8 cellular contexts compared by ENCODE assay signal in genomic region chr10:72354356-72355213, GRCh38. TPM values are rescaled to one million over a fixed set of nuclear protein-coding genes. Genes with fewer than 3 reads are reported as not detected.
A peak's percentile ranks its signal among the peaks of the same experiment; 100 is the strongest.
DNase-seq lines count a peak whose midpoint lies in the region; ATAC-seq, FAIRE-seq and TF ChIP-seq lines count a peak whose summit lies in the region.

Gene DNAJB12 (minus strand): TSS chr10:72354919. CDS start chr10:72354897, 22 bp downstream.

- TF ChIP-seq POLR2A in HepG2 (IDR thresholded peaks at IDR 0.05; ENCODE audit: insufficient read depth in 1 of 2, low read depth in 2 of 2, low read length in 2 of 2) = peak; percentile 79 to 82; a peak in 3 of 4 replicates

- peak; percentile 80 to 96 (median 93) for DNase-seq in CD4-positive, CD25-positive, alpha-beta regulatory T cell
- DNase-seq in HK-2 (ENCODE audit: unreplicated experiment) = peak; percentile 96
- DNase-seq in NCI-H82 treated with DMSO at 0.1 percent for 48 hours (lab: John Stamatoyannopoulos, UW; ENCODE audit: unreplicated experiment) = peak; percentile 94
- DNase-seq in activated CD4-positive, alpha-beta memory T cell treated with anti-CD3 and anti-CD28 coated beads for 36 hours = peak; percentile 93
- peak; percentile 84 to 94 for DNase-seq in dermis microvascular lymphatic vessel endothelial cell (ENCODE audit: low read depth in 2 of 2)
- DNase-seq in HepG2 (ENCODE audit: low spot score) = peak; percentile 92
- peak; percentile 83 to 85 for DNase-seq in stimulated activated CD4-positive, alpha-beta T cell treated with anti-CD3 and anti-CD28 coated beads, Interleukin-2, amount 100 ng/mL, for 48 hours

- H3K27me3 Mint-ChIP-seq in CD4-positive, CD25-positive, alpha-beta regulatory T cell = no peaks in the 10 kb centered on the region
- no peaks in the 10 kb centered on the region for H3K27me3 Mint-ChIP-seq in activated CD4-positive, alpha-beta memory T cell treated with anti-CD3 and anti-CD28 coated beads for 36 hours

- 0% methylated on average over 29 of the region's 74 CpGs for WGBS in HepG2 (ENCODE audit: low lambda C conversion rate)

- peak within 1 kb of the TSS; percentile 91 for H3K4me2 ChIP-seq in HepG2 (ENCODE audit: low read depth, low read length)

- peak within 1 kb of the TSS; percentile 98 for H3K27ac ChIP-seq in CD4-positive, CD25-positive, alpha-beta regulatory T cell (ENCODE audit: insufficient read depth, low read length, poor library complexity, severe bottlenecking)
- H3K27ac ChIP-seq in HepG2 (ENCODE audit: extremely low read length, insufficient read depth, low read length) = peak within 1 kb of the TSS; percentile 97

- CTCF ChIA-PET in activated CD4-positive, alpha-beta memory T cell treated with anti-CD3 and anti-CD28 coated beads for 36 hours (lab: Charles Lee) = interaction anchor here (1.5 to 1.9 kb wide), 3 partner anchors 10 to 479 kb away, joined by 6 to 14 read pairs (median 6); no protein-coding TSS in a partner anchor
- CTCF ChIA-PET in HepG2 (lab: Yijun Ruan, JAX; ENCODE audit: low intra/inter-chr PET ratio, low total read pairs) = no interaction called here

- peaks cover 36% of the 10 kb centered on the region for H3K79me2 ChIP-seq in HepG2 (ENCODE audit: insufficient read depth, low read length)

- H3K4me3 ChIP-seq in CD4-positive, CD25-positive, alpha-beta regulatory T cell (ENCODE audit: low read depth, low read length) = peak within 1 kb of the TSS; percentile 91
- peak within 1 kb of the TSS; percentile 75 to 96 (median 94) for H3K4me3 ChIP-seq in HepG2 (replicated peaks in 1 of 3; ENCODE audit: insufficient read depth in 1 of 3, low read depth in 2 of 3, low read length in 3 of 3)

- H3K9ac ChIP-seq in HepG2 (ENCODE audit: insufficient read depth, low read depth, low read length) = peak within 1 kb of the TSS; percentile 95

- in situ Hi-C loops in HepG2 (cut with HindIII; ENCODE audit: extremely low pct_ligation_motif_present, low pct_unique_long_range_greater_than_20kb) = no loop called here

- peaks cover 3% of the 10 kb centered on the region for H3K36me3 ChIP-seq in CD4-positive, CD25-positive, alpha-beta regulatory T cell (ENCODE audit: control insufficient read depth, insufficient read depth, low read length)
- peaks cover 5 to 12% of the 10 kb centered on the region in 2 experiments for H3K36me3 ChIP-seq in HepG2 (replicated peaks in 1 of 2; ENCODE audit: control insufficient read depth in 1 of 2, insufficient read depth in 2 of 2, low read length in 2 of 2)

- peak within 1 kb of the TSS; percentile 91 to 99 (median 98) for H3K4me3 Mint-ChIP-seq in CD4-positive, CD25-positive, alpha-beta regulatory T cell
- peak within 1 kb of the TSS; percentile 97 for H3K4me3 Mint-ChIP-seq in activated CD4-positive, alpha-beta memory T cell treated with anti-CD3 and anti-CD28 coated beads for 36 hours

- H3K9me3 ChIP-seq in CD4-positive, CD25-positive, alpha-beta regulatory T cell (ENCODE audit: control insufficient read depth in 2 of 2, low read length in 2 of 2) = no peaks in the 10 kb centered on the region
- H3K9me3 ChIP-seq in HepG2 (ENCODE audit: low read length) = no peaks in the 10 kb centered on the region

- no peaks in the 10 kb centered on the region for H4K20me1 ChIP-seq in HepG2 (ENCODE audit: insufficient read depth, low read length)

- BruUV-seq in HepG2 (replicated peaks; lab: Mats Ljungman, UMichigan) = TSS peak; percentile 84

- peak; percentile 28 to 51; a peak in 2 of 4 replicates for TF ChIP-seq EP300 in HepG2 (IDR thresholded peaks at IDR 0.05; ENCODE audit: low read depth in 2 of 2, low read length in 2 of 2)
- no peak for TF ChIP-seq EP300 in HepG2 (CRISPR knock-in tag; IDR thresholded peaks at IDR 0.05; ENCODE audit: borderline replicate concordance)

- peak; percentile 94 for FAIRE-seq in HepG2 (lab: Jason Lieb, UNC)

- no peaks in the 10 kb centered on the region for H3K27me3 ChIP-seq in CD4-positive, CD25-positive, alpha-beta regulatory T cell (ENCODE audit: control insufficient read depth, insufficient read depth, low read length)
- H3K27me3 ChIP-seq in HepG2 (ENCODE audit: control insufficient read depth in 1 of 2, insufficient read depth in 2 of 2, low read length in 2 of 2) = no peaks in the 10 kb centered on the region; a peak in 1 of 5 replicates

- no peak within 1 kb of the TSS for H2AFZ ChIP-seq in HepG2 (ENCODE audit: low read length)

- H3K4me1 ChIP-seq in CD4-positive, CD25-positive, alpha-beta regulatory T cell (ENCODE audit: control insufficient read depth, insufficient read depth, low read length, poor library complexity, severe bottlenecking) = peaks cover 21% of the 10 kb centered on the region
- peaks cover 24% of the 10 kb centered on the region for H3K4me1 ChIP-seq in HepG2 (ENCODE audit: insufficient read depth, low read length)

- intact Hi-C loops in activated CD4-positive, alpha-beta memory T cell treated with anti-CD3 and anti-CD28 coated beads for 36 hours (cut with micrococcal nuclease) = loop anchor here (1.0 to 2.0 kb wide), 2 partner anchors 19 to 814 kb away; partner anchors contain the start of genes ECD and FAM149B1
- intact Hi-C loops in HepG2 (cut with micrococcal nuclease; ENCODE audit: unreplicated experiment) = no loop called here

- peak; percentile 35 for TF ChIP-seq CTCF in HepG2 (CRISPR knock-in tag; IDR thresholded peaks at IDR 0.05)

- peaks cover 0 to 2% (median 0%) of the 10 kb centered on the region in 7 donors for H3K9me3 Mint-ChIP-seq in CD4-positive, CD25-positive, alpha-beta regulatory T cell
- no peaks in the 10 kb centered on the region for H3K9me3 Mint-ChIP-seq in activated CD4-positive, alpha-beta memory T cell treated with anti-CD3 and anti-CD28 coated beads for 36 hours

- TF ChIP-seq RAD21 in HepG2 (CRISPR knock-in tag; IDR thresholded peaks at IDR 0.05) = no peak; the same call in 1 of the 2 replicates

- POLR2A ChIA-PET in activated CD4-positive, alpha-beta memory T cell treated with anti-CD3 and anti-CD28 coated beads for 36 hours (lab: Charles Lee) = interaction anchor here (1.1 to 1.2 kb wide), 3 partner anchors 10 to 95 kb away, joined by 3 to 4 read pairs (median 3); no protein-coding TSS in a partner anchor
- POLR2A ChIA-PET in HepG2 (lab: Yijun Ruan, JAX) = interaction anchor here (0.7 to 1.7 kb wide), 17 partner anchors 9 to 892 kb away, joined by 3 to 9 read pairs (median 3); partner anchors contain the start of genes ANAPC16, ASCC1, DDIT4 and DNAJC9

- H3K36me3 Mint-ChIP-seq in CD4-positive, CD25-positive, alpha-beta regulatory T cell = peaks cover 11% of the 10 kb centered on the region
- peaks cover 11% of the 10 kb centered on the region for H3K36me3 Mint-ChIP-seq in activated CD4-positive, alpha-beta memory T cell treated with anti-CD3 and anti-CD28 coated beads for 36 hours

- peaks cover 8 to 53% (median 31%) of the 10 kb centered on the region in 4 donors for H3K4me1 Mint-ChIP-seq in CD4-positive, CD25-positive, alpha-beta regulatory T cell
- peaks cover 36% of the 10 kb centered on the region for H3K4me1 Mint-ChIP-seq in activated CD4-positive, alpha-beta memory T cell treated with anti-CD3 and anti-CD28 coated beads for 36 hours (ENCODE audit: low read depth)

- ATAC-seq in CD4-positive, CD25-positive, alpha-beta regulatory T cell (ENCODE audit: low read depth in 2 of 2) = peak; percentile 83 to 87
- ATAC-seq in GM19452 (IDR thresholded peaks at IDR 0.05; ENCODE audit: unreplicated experiment) (peak; percentile 69), HepG2 (peak; percentile 79)

- H3K27ac Mint-ChIP-seq in CD4-positive, CD25-positive, alpha-beta regulatory T cell = peak within 1 kb of the TSS; percentile 97 to 99 (median 99)
- H3K27ac Mint-ChIP-seq in activated CD4-positive, alpha-beta memory T cell treated with anti-CD3 and anti-CD28 coated beads for 36 hours = peak within 1 kb of the TSS; percentile 96

TF ChIP-seq in HepG2, 621 proteins besides CTCF, POLR2A, EP300 and RAD21 (continues in another document):
- TF ChIP-seq GLMP (CRISPR knock-in tag; IDR thresholded peaks at IDR 0.05; ENCODE audit: borderline replicate concordance) (no peak), BRCA1 (CRISPR knock-in tag; IDR thresholded peaks at IDR 0.05) (no peak), GLI4 (CRISPR knock-in tag; IDR thresholded peaks at IDR 0.05; ENCODE audit: borderline replicate concordance) (no peak)

RNA-seq across cellular contexts. Expression of gene DNAJB12, which starts in this region (rescaled TPM):
- 40.2 TPM for total RNA-seq in CD4-positive, CD25-positive, alpha-beta regulatory T cell
- polyA plus RNA-seq in CD4-positive, CD25-positive, alpha-beta regulatory T cell = 10 to 100 TPM; 17.8 to 24.4 (median 19.9) TPM
- total RNA-seq in activated CD4-positive, alpha-beta memory T cell treated with anti-CD3 and anti-CD28 coated beads for 36 hours = 10 to 100 TPM; 18.9 to 19.8 TPM
- total RNA-seq in dermis microvascular lymphatic vessel endothelial cell (16.8 and 26.0 TPM in 2 replicates), HepG2 (2016; rRNA removed; fragmentation: Illumina TruSeq; extraction: Trizol) (11.4 and 18.2 TPM in 2 replicates)
- total RNA-seq in HepG2 (2016; cell fraction: cytosol; rRNA removed; fragmentation: Illumina TruSeq; extraction: Trizol; ENCODE audit: low read depth) = 3.9 and 5.0 TPM in 2 replicates
- total RNA-seq in HepG2 (2016; cell fraction: insoluble cytoplasmic fraction; rRNA removed; fragmentation: Illumina TruSeq; extraction: Trizol) = 9.2 and 19.9 TPM in 2 replicates
- total RNA-seq in HepG2 (2016; cell fraction: membrane; rRNA removed; fragmentation: Illumina TruSeq; extraction: Trizol) = 6.8 and 7.7 TPM in 2 replicates
- 18.8 and 22.8 TPM in 2 replicates for total RNA-seq in HepG2 (2016; cell fraction: nucleus; rRNA removed; fragmentation: Illumina TruSeq; extraction: Trizol)
- polyA plus RNA-seq in HepG2 (2011; rRNA removed) = 10.8 and 13.6 TPM in 2 replicates
- 8.7 and 9.8 TPM in 2 replicates for polyA plus RNA-seq in HepG2 (2011; cell fraction: cytosol; rRNA removed)
- 21.4 and 23.3 TPM in 2 replicates for polyA plus RNA-seq in HepG2 (2011; cell fraction: nucleus; rRNA removed)
- 11.6 and 13.7 TPM in 2 replicates for polyA plus RNA-seq in HepG2 (2012)
- 3.5 TPM in 2 replicates for polyA plus RNA-seq in HepG2 (2016; cell fraction: cytosol; fragmentation: Illumina TruSeq; extraction: Trizol; ENCODE audit: low read depth)
- 9.6 and 12.1 TPM in 2 replicates for polyA plus RNA-seq in HepG2 (2016; cell fraction: insoluble cytoplasmic fraction; fragmentation: Illumina TruSeq; extraction: Trizol; ENCODE audit: low read depth)
- polyA plus RNA-seq in HepG2 (2016; cell fraction: membrane; fragmentation: Illumina TruSeq; extraction: Trizol; ENCODE audit: low read depth) = 5.2 and 5.7 TPM in 2 replicates
- polyA plus RNA-seq in HepG2 (2016; cell fraction: nucleus; fragmentation: Illumina TruSeq; extraction: Trizol; ENCODE audit: insufficient read depth, low read depth) = 30.8 and 32.2 TPM in 2 replicates
- 15.9 and 24.1 TPM in 2 replicates for polyA minus RNA-seq in HepG2 (2011; rRNA and poly(A)+ RNA removed; ENCODE audit: low replicate concordance)
- polyA minus RNA-seq in HepG2 (2011; cell fraction: cytosol; rRNA and poly(A)+ RNA removed) = 8.8 and 8.9 TPM in 2 replicates
- 18.4 and 18.9 TPM in 2 replicates for polyA minus RNA-seq in HepG2 (2011; cell fraction: nucleus; rRNA and poly(A)+ RNA removed)

Comparison
In these comparisons a context has a peak if more than half of its experiments do, and no peak if none do; other contexts are left out.
1. Peak in every context shown above with its lines: DNase-seq, ATAC-seq, H3K4me3 ChIP-seq and H3K27ac ChIP-seq.